22 cellular contexts compared by ENCODE assay signal in genomic region chr9:90140131-90140818, GRCh38.
"Had no signal": no experiment of that assay in that cellular context is flagged by ENCODE, and none has a peak within 500 bp of the region (broad histone marks: within the 10 kb centered on the region; RNA-seq: fewer than 3 reads in every experiment).

No MANE protein-coding gene starts in this region.

- H3K9me3 ChIP-seq: esophagus muscularis mucosa, gastrocnemius medialis, mucosa of descending colon, prostate gland, suprapubic skin, thyroid gland, uterus had no signal

- H3K9ac ChIP-seq: parathyroid adenoma had no signal

- H3K27me3 ChIP-seq: gastrocnemius medialis, right lobe of liver, suprapubic skin, thyroid gland, uterus had no signal

- H3K4me3 ChIP-seq: esophagus muscularis mucosa, gastrocnemius medialis, left ventricle myocardium inferior, lung, mucosa of descending colon, prostate gland, right lobe of liver, suprapubic skin, thyroid gland, uterus had no signal

- H3K4me1 ChIP-seq: esophagus muscularis mucosa, left ventricle myocardium inferior, parathyroid adenoma, prostate gland, right lobe of liver, thyroid gland, uterus had no signal

- DNase-seq: effector memory CD8-positive, alpha-beta T cell; gastrocnemius medialis; immature natural killer cell; left cardiac atrium; left ventricle myocardium inferior; mucosa of descending colon; naive thymus-derived CD8-positive, alpha-beta T cell; retina; right lobe of liver; stimulated activated CD4-positive, alpha-beta T cell treated with anti-CD3 and anti-CD28 coated beads, Interleukin-4, amount 100 ng/mL, for 1 hour; stimulated activated CD8-positive, alpha-beta memory T cell treated with anti-CD3 and anti-CD28 coated beads, Interleukin-4, amount 100 ng/mL, for 48 hours; stimulated activated naive CD8-positive, alpha-beta T cell treated with anti-CD3 and anti-CD28 coated beads, Interleukin-15, Interleukin-2, amounts not matched to agents 100 U/mL and 50 U/mL, for 24 hours; thyroid gland; uterus had no signal

- FAIRE-seq: colon, keratinocyte had no signal

- H3K27ac ChIP-seq: epithelial cell of prostate, esophagus muscularis mucosa, gastrocnemius medialis, left ventricle myocardium inferior, parathyroid adenoma, prostate gland, right lobe of liver, suprapubic skin, thyroid gland, uterus had no signal

- H3K36me3 ChIP-seq: esophagus muscularis mucosa, gastrocnemius medialis, left ventricle myocardium inferior, prostate gland, right lobe of liver, suprapubic skin, thyroid gland, uterus had no signal
